9 cellular contexts compared by ENCODE assay signal in genomic region chr1:9293241-9293511, GRCh38. TPM values are rescaled to one million over a fixed set of nuclear protein-coding genes. Genes with fewer than 3 reads are reported as not detected.
A peak's percentile ranks its signal among the peaks of the same experiment; 100 is the strongest.
DNase-seq lines count a peak whose midpoint lies in the region; FAIRE-seq and TF ChIP-seq lines count a peak whose summit lies in the region.
"Had no signal": no experiment of that assay in that cellular context is flagged by ENCODE, and none has a peak within 500 bp of the region (broad histone marks: within the 10 kb centered on the region; RNA-seq: fewer than 3 reads in every experiment).

No MANE protein-coding gene starts in this region.

- DNase-seq in GM23248 (no peak), keratinocyte (ENCODE audit: low read depth, low spot score) (no peak), SW 1271 (lab: John Stamatoyannopoulos, UW) (no peak), COLO668 (lab: John Stamatoyannopoulos, UW; ENCODE audit: unreplicated experiment) (no peak), Kasumi-1 (lab: John Stamatoyannopoulos, UW) (no peak), posterior vena cava (ENCODE audit: low spot score) (no peak)
- DNase-seq: NCI-H524 treated with DMSO at 0.1 percent for 48 hours had no signal

- TF ChIP-seq CTCF in WI38 (IDR thresholded peaks at IDR 0.05; ENCODE audit: low read depth, low read length): no peak
- no peak for TF ChIP-seq CTCF in keratinocyte (optimal IDR thresholded peaks at IDR 0.05 in 1 of 3, IDR thresholded peaks at IDR 0.05 in 1 of 3, conservative IDR thresholded peaks at IDR 0.05 in 1 of 3; ENCODE audit: extremely low read depth in 1 of 3, insufficient read depth in 2 of 3, low read length in 3 of 3)

- H3F3A ChIP-seq in GM23248 (ENCODE audit: insufficient read depth): peaks cover 27% of the 10 kb centered on the region

- H3K27me3 ChIP-seq in GM23248 (replicated peaks; ENCODE audit: insufficient read depth): no peaks in the 10 kb centered on the region
- no peaks in the 10 kb centered on the region for H3K27me3 ChIP-seq in keratinocyte (ENCODE audit: control insufficient read depth, extremely low read depth, insufficient read depth, low read length)
- H3K27me3 ChIP-seq in subcutaneous abdominal adipose tissue (ENCODE audit: control insufficient read depth in 5 of 5, insufficient read depth in 4 of 5, low read length in 5 of 5): no peaks in the 10 kb centered on the region

- H2AFZ ChIP-seq in GM23248 (peak overlapping the region; percentile 40), keratinocyte (ENCODE audit: control insufficient read depth, low read length) (no peak overlapping the region)

- H3K4me3 ChIP-seq in GM23248 (peak overlapping the region; percentile 87), WI38 (ENCODE audit: low read depth, low read length) (peak overlapping the region; percentile 91), keratinocyte (ENCODE audit: control insufficient read depth in 2 of 3, extremely low read depth in 1 of 3, insufficient read depth in 2 of 3, low read depth in 1 of 3, low read length in 3 of 3) (peak overlapping the region; percentile 60 to 99 (median 67)), subcutaneous abdominal adipose tissue (ENCODE audit: low read depth in 1 of 5, low read length in 5 of 5) (peak overlapping the region in 4 of 5 donors; percentile 77 to 95 (median 91))

- H3K4me2 ChIP-seq in GM23248 (ENCODE audit: unreplicated experiment) (peak overlapping the region; percentile 61), keratinocyte (ENCODE audit: control insufficient read depth, extremely low read depth, insufficient read depth, low read depth, low read length) (no peak overlapping the region)

- peak overlapping the region; percentile 87 for H3K9ac ChIP-seq in GM23248
- H3K9ac ChIP-seq in keratinocyte (ENCODE audit: control insufficient read depth, extremely low read depth, insufficient read depth, low read length): peak overlapping the region; percentile 96
- peak overlapping the region in 3 of 5 donors; percentile 63 to 83 (median 83) for H3K9ac ChIP-seq in subcutaneous abdominal adipose tissue (ENCODE audit: low read length in 5 of 5)

- H3K27ac ChIP-seq in GM23248 (peak overlapping the region; percentile 76), keratinocyte (ENCODE audit: control insufficient read depth, insufficient read depth, low read length) (peak overlapping the region; percentile 87), subcutaneous abdominal adipose tissue (ENCODE audit: low read depth, low read length) (peak overlapping the region; percentile 84)

- H3K4me1 ChIP-seq in GM23248 (ENCODE audit: insufficient read depth): peaks cover 31% of the 10 kb centered on the region
- H3K4me1 ChIP-seq in keratinocyte (ENCODE audit: control insufficient read depth, extremely low read depth, insufficient read depth, low read length): peaks cover 34% of the 10 kb centered on the region
- peaks cover 14 to 74% (median 68%) of the 10 kb centered on the region in 5 donors for H3K4me1 ChIP-seq in subcutaneous abdominal adipose tissue (ENCODE audit: control insufficient read depth in 5 of 5, insufficient read depth in 5 of 5, low read length in 5 of 5)

- H3K36me3 ChIP-seq in GM23248 (ENCODE audit: low read depth) (no peaks in the 10 kb centered on the region), keratinocyte (ENCODE audit: control insufficient read depth in 2 of 2, extremely low read depth in 1 of 2, insufficient read depth in 2 of 2, low read length in 2 of 2) (peaks cover 2 to 10% of the 10 kb centered on the region in 2 experiments), subcutaneous abdominal adipose tissue (ENCODE audit: control insufficient read depth in 5 of 5, insufficient read depth in 5 of 5, low read length in 5 of 5) (peaks cover 0 to 3% (median 0%) of the 10 kb centered on the region in 5 donors)

- H4K20me1 ChIP-seq in GM23248 (ENCODE audit: insufficient read depth): no peaks in the 10 kb centered on the region; the same call in 1 of the 2 replicates
- no peaks in the 10 kb centered on the region for H4K20me1 ChIP-seq in keratinocyte (ENCODE audit: control insufficient read depth, extremely low read depth, insufficient read depth, low read length)

- dilution Hi-C loops in keratinocyte (cut with MboI; ENCODE audit: extremely low pct_ligation_motif_present, low sequenced_read_pairs): no loop called here

- in situ Hi-C loops in GM23248 (cut with MboI): no loop called here

- WGBS in GM23248 (ENCODE audit: low coverage in 1 of 2, low lambda C conversion rate in 2 of 2, missing lambda C conversion rate in 2 of 2), 2 experiments: 0 to 1% methylated on average over 6 to 14 of the region's 38 CpGs

- FAIRE-seq in keratinocyte (lab: Jason Lieb, UNC): no peak

- intact Hi-C loops in posterior vena cava (cut with DNase I): loop anchor here in 1 of 2 donors (5.0 kb wide), 1 partner anchor 84 kb away; no protein-coding TSS in a partner anchor

- no peaks in the 10 kb centered on the region for H3K9me2 ChIP-seq in GM23248 (ENCODE audit: insufficient read depth)

- H3K9me1 ChIP-seq in keratinocyte (ENCODE audit: control insufficient read depth, extremely low read depth, insufficient read depth, low read length): peaks cover 3% of the 10 kb centered on the region

- H3K9me3 ChIP-seq in GM23248 (ENCODE audit: low read depth) (no peaks in the 10 kb centered on the region), keratinocyte (ENCODE audit: control insufficient read depth, low read depth, low read length) (peaks cover under 1% of the 10 kb centered on the region), subcutaneous abdominal adipose tissue (ENCODE audit: control insufficient read depth in 5 of 5, low read length in 5 of 5) (peaks cover 0 to 3% (median 1%) of the 10 kb centered on the region in 5 donors)

- H3K79me2 ChIP-seq in GM23248 (ENCODE audit: insufficient read depth): peaks cover 46% of the 10 kb centered on the region
- H3K79me2 ChIP-seq in keratinocyte (ENCODE audit: control insufficient read depth, insufficient read depth, low read length): peaks cover 41% of the 10 kb centered on the region

RNA-seq across cellular contexts. Expression of gene SPSB1, which starts 0.5 kb away (rescaled TPM):
- 13.5 and 22.7 TPM in 2 replicates for total RNA-seq in GM23248 (2014; rRNA removed; shearing (Covaris generic))
- polyA plus RNA-seq in GM23248 (2016; fragmentation: Nextera tagmentation; extraction: Ambion mirVana) (13.5 and 13.6 TPM in 2 replicates), keratinocyte (16.9 to 43.2 TPM (median 19.8 TPM) in 3 replicates)
- 19.8 TPM for polyA plus RNA-seq in keratinocyte (2011; ENCODE audit: low read depth)
- 12.1 and 17.8 TPM in 2 replicates for polyA plus RNA-seq in keratinocyte (2011; cell fraction: cytosol; rRNA removed)
- polyA plus RNA-seq in keratinocyte (2011; cell fraction: nucleus; rRNA removed): 19.7 and 26.5 TPM in 2 replicates
- polyA plus RNA-seq in keratinocyte (2012; ENCODE audit: low replicate concordance): 18.5 and 23.4 TPM in 2 replicates
- 14.3 to 41.7 TPM (median 16.8 TPM) in 3 replicates for polyA minus RNA-seq in keratinocyte
- 18.4 TPM for polyA minus RNA-seq in keratinocyte (2011; cell fraction: cytosol; rRNA and poly(A)+ RNA removed)
- 19.2 and 24.3 TPM in 2 replicates for polyA minus RNA-seq in keratinocyte (2011; cell fraction: nucleus; rRNA and poly(A)+ RNA removed)
- total RNA-seq in posterior vena cava: 10 to 100 TPM; 30.9 to 48.0 TPM

RNA-seq across cellular contexts. Expression of gene H6PD, which starts 58.6 kb away (rescaled TPM):
- 29.6 and 31.4 TPM in 2 replicates for total RNA-seq in GM23248 (2014; rRNA removed; shearing (Covaris generic))
- polyA plus RNA-seq in GM23248 (2016; fragmentation: Nextera tagmentation; extraction: Ambion mirVana): 14.5 and 16.1 TPM in 2 replicates
- polyA plus RNA-seq in keratinocyte: 3.3 to 4.5 TPM (median 4.4 TPM) in 3 replicates
- 1.2 TPM for polyA plus RNA-seq in keratinocyte (2011; ENCODE audit: low read depth)
- polyA plus RNA-seq in keratinocyte (2011; cell fraction: cytosol; rRNA removed): 2.1 TPM in 2 replicates
- polyA plus RNA-seq in keratinocyte (2011; cell fraction: nucleus; rRNA removed): 13.8 and 18.0 TPM in 2 replicates
- polyA plus RNA-seq in keratinocyte (2012; ENCODE audit: low replicate concordance): 4.2 and 5.5 TPM in 2 replicates
- 4.9 to 10.6 TPM (median 6.0 TPM) in 3 replicates for polyA minus RNA-seq in keratinocyte
- polyA minus RNA-seq in keratinocyte (2011; cell fraction: cytosol; rRNA and poly(A)+ RNA removed): 4.6 TPM
- polyA minus RNA-seq in keratinocyte (2011; cell fraction: nucleus; rRNA and poly(A)+ RNA removed): 12.8 and 18.5 TPM in 2 replicates
- 10 to 100 TPM; 56.0 to 59.6 TPM for total RNA-seq in posterior vena cava
